In the genomic region with DNA sequence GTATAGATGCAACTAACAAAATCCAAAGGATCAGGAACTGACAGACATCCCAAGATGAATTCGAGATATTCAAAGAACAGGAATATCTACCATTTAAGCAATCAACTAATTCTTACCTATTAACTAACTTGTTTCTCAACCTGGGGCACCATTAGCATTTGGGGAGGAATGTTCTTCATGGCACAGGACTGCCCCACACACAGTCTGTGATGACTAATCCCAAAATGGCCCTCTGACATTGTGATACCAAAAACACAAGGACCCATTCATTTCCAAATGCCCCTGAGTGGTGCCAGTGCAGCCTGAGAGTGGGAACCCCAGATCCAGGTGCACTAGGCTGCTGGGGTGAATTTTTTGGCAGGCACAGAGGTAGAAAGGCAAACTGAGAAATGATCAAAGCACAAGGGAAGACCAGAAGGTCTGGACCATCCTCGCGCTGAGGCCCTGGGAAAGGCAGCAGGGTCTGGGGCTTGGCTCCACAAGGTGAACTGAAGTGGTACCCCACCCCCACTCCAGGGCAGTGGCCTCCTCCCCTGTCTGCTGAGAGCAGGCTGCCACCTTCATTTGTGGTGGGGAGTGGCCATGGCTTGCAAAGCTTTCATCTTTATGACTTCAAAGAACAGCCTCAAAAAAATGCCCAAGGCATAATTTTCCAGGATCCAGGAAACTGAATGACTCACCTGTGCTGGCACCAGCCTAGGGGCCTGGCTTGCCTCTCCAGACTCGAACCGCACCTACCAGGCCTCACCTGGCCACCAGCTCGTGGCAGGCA, we compare ENCODE assay signal across 1 cellular context.
A peak's percentile ranks its signal among the peaks of the same experiment; 100 is the strongest.
TF ChIP-seq lines count a peak whose summit lies in the region.

No MANE protein-coding gene starts in this region.

TF ChIP-seq in HepG2, 621 proteins besides CTCF, POLR2A, EP300 and RAD21 (continued from another document and continues in another):
- TF ChIP-seq, protein P1, sequence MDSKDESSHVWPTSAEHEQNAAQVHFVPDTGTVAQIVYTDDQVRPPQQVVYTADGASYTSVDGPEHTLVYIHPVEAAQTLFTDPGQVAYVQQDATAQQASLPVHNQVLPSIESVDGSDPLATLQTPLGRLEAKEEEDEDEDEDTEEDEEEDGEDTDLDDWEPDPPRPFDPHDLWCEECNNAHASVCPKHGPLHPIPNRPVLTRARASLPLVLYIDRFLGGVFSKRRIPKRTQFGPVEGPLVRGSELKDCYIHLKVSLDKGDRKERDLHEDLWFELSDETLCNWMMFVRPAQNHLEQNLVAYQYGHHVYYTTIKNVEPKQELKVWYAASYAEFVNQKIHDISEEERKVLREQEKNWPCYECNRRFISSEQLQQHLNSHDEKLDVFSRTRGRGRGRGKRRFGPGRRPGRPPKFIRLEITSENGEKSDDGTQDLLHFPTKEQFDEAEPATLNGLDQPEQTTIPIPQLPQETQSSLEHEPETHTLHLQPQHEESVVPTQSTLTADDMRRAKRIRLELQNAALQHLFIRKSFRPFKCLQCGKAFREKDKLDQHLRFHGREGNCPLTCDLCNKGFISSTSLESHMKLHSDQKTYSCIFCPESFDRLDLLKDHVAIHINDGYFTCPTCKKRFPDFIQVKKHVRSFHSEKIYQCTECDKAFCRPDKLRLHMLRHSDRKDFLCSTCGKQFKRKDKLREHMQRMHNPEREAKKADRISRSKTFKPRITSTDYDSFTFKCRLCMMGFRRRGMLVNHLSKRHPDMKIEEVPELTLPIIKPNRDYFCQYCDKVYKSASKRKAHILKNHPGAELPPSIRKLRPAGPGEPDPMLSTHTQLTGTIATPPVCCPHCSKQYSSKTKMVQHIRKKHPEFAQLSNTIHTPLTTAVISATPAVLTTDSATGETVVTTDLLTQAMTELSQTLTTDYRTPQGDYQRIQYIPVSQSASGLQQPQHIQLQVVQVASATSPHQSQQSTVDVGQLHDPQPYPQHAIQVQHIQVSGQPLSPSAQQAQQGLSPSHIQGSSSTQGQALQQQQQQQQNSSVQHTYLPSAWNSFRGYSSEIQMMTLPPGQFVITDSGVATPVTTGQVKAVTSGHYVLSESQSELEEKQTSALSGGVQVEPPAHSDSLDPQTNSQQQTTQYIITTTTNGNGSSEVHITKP (CRISPR knock-in tag; IDR thresholded peaks at IDR 0.05; ENCODE audit: low read depth): no peak
- no peak for TF ChIP-seq ZXDC (CRISPR knock-in tag; IDR thresholded peaks at IDR 0.05)
- no peak for TF ChIP-seq DBP (CRISPR knock-in tag; IDR thresholded peaks at IDR 0.05; ENCODE audit: not compliant biosample characterization)
- TF ChIP-seq NFKB2 (CRISPR knock-in tag; IDR thresholded peaks at IDR 0.05; ENCODE audit: borderline replicate concordance): no peak
- no peak for TF ChIP-seq HMG20B (CRISPR knock-in tag; conservative IDR thresholded peaks at IDR 0.05)
- 0 out of 2 replicates have a peak, but pooled peaks have one; percentile 23 for TF ChIP-seq RXRA (CRISPR knock-in tag; IDR thresholded peaks at IDR 0.05)
- TF ChIP-seq ADNP (CRISPR knock-in tag; IDR thresholded peaks at IDR 0.05): no peak
- TF ChIP-seq ZBTB4 (CRISPR knock-in tag; IDR thresholded peaks at IDR 0.05; ENCODE audit: borderline replicate concordance): no peak
- TF ChIP-seq TBL1XR1 (IDR thresholded peaks at IDR 0.05; ENCODE audit: borderline replicate concordance, low read length, partially characterized antibody): no peak
- TF ChIP-seq, protein P2, sequence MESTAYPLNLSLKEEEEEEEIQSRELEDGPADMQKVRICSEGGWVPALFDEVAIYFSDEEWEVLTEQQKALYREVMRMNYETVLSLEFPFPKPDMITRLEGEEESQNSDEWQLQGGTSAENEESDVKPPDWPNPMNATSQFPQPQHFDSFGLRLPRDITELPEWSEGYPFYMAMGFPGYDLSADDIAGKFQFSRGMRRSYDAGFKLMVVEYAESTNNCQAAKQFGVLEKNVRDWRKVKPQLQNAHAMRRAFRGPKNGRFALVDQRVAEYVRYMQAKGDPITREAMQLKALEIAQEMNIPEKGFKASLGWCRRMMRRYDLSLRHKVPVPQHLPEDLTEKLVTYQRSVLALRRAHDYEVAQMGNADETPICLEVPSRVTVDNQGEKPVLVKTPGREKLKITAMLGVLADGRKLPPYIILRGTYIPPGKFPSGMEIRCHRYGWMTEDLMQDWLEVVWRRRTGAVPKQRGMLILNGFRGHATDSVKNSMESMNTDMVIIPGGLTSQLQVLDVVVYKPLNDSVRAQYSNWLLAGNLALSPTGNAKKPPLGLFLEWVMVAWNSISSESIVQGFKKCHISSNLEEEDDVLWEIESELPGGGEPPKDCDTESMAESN (CRISPR knock-in tag; conservative IDR thresholded peaks at IDR 0.05): no peak
- TF ChIP-seq RFX5 (IDR thresholded peaks at IDR 0.05; ENCODE audit: low read depth, low read length): no peak
- TF ChIP-seq ZNF781 (CRISPR knock-in tag; IDR thresholded peaks at IDR 0.05; ENCODE audit: borderline replicate concordance, not compliant biosample characterization): no peak
- TF ChIP-seq MAX (IDR thresholded peaks at IDR 0.05): no peak
- TF ChIP-seq HMGA1 (CRISPR knock-in tag; conservative IDR thresholded peaks at IDR 0.05): no peak
- TF ChIP-seq ZNF687 (CRISPR knock-in tag; IDR thresholded peaks at IDR 0.05): peak; percentile 28; the same call in 1 of the 2 replicates
- TF ChIP-seq SRY (CRISPR knock-in tag; IDR thresholded peaks at IDR 0.05): no peak
- peak; percentile 21; the same call in 1 of the 2 replicates for TF ChIP-seq SP5 (CRISPR knock-in tag; IDR thresholded peaks at IDR 0.05; ENCODE audit: borderline replicate concordance, low read depth)
- no peak for TF ChIP-seq ZSCAN20 (CRISPR knock-in tag; IDR thresholded peaks at IDR 0.05; ENCODE audit: borderline replicate concordance)
- TF ChIP-seq MXD4 (CRISPR knock-in tag; IDR thresholded peaks at IDR 0.05): no peak
